ENCODE assay signal across 9 cellular contexts in genomic region chr2:68122680-68122964, GRCh38. TPM values are rescaled to one million over a fixed set of nuclear protein-coding genes. Genes with fewer than 3 reads are reported as not detected.
DNase-seq lines count a peak whose midpoint lies in the region; ATAC-seq, FAIRE-seq and TF ChIP-seq lines count a peak whose summit lies in the region.
"Had no signal": no experiment of that assay in that cellular context is flagged by ENCODE, and none has a peak within 500 bp of the region (broad histone marks: within the 10 kb centered on the region; RNA-seq: fewer than 3 reads in every experiment).

No MANE protein-coding gene starts in this region.

- H3K9me3 Mint-ChIP-seq in CD14-positive monocyte, result peaks cover 0 to 2% (median 0%) of the 10 kb centered on the region in 7 donors
- no peaks in the 10 kb centered on the region for H3K9me3 Mint-ChIP-seq in chondrocyte (ENCODE audit: low read depth)
- H3K9me3 Mint-ChIP-seq: CD8-positive, alpha-beta memory T cell had no signal

- H3K27me3 ChIP-seq in KMS-11 (ENCODE audit: insufficient read depth, low read depth) (no peaks in the 10 kb centered on the region), neuronal stem cell (ENCODE audit: control insufficient read depth in 3 of 3, insufficient read depth in 3 of 3, low read depth in 1 of 3, low read length in 3 of 3) (no peaks in the 10 kb centered on the region)

- H2BK12ac ChIP-seq in neuronal stem cell (ENCODE audit: low read length), result no peak overlapping the region

- H2BK15ac ChIP-seq in neuronal stem cell (ENCODE audit: low read length), result no peak overlapping the region

- no peak for FAIRE-seq in GM12891 (lab: Jason Lieb, UNC)

- H2BK120ac ChIP-seq in neuronal stem cell (ENCODE audit: low read depth, low read length), result no peak overlapping the region

- H3K4me3 Mint-ChIP-seq in CD14-positive monocyte (peak overlapping the region in 1 of 2 donors; percentile 51), chondrocyte (ENCODE audit: unreplicated experiment) (peak overlapping the region; percentile 57)
- H3K4me3 Mint-ChIP-seq: CD8-positive, alpha-beta memory T cell had no signal

- no peak overlapping the region for H4K8ac ChIP-seq in neuronal stem cell (ENCODE audit: low read depth, low read length)

- no peak for ATAC-seq in HG03139 (IDR thresholded peaks at IDR 0.05; ENCODE audit: unreplicated experiment)

- H3K23ac ChIP-seq in neuronal stem cell (ENCODE audit: low read depth, low read length, poor library complexity), result no peak overlapping the region

- no peak overlapping the region for H3K14ac ChIP-seq in neuronal stem cell (ENCODE audit: low read length)

- H3K4ac ChIP-seq in neuronal stem cell (ENCODE audit: low read length), result no peak overlapping the region

- WGBS in neuronal stem cell (ENCODE audit: extremely low coverage in 2 of 2, insufficient read length in 2 of 2, insufficient replicate concordance in 1 of 2), 2 donors, result no CpG with 5 or more reads among the region's 8 CpGs

- DNase-seq in CD14-positive monocyte (ENCODE audit: low spot score) (no peak), chondrocyte (ENCODE audit: low spot score) (no peak), neuronal stem cell (ENCODE audit: low spot score) (no peak), GM12891 (ENCODE audit: insufficient read length, low spot score) (no peak), glomerular visceral epithelial cell (ENCODE audit: extremely low spot score) (no peak), HEK293T (ENCODE audit: extremely low spot score) (no peak)

- no peak overlapping the region for H2BK5ac ChIP-seq in neuronal stem cell (ENCODE audit: low read length)

- no peak overlapping the region for H3K4me3 ChIP-seq in KMS-11 (IDR thresholded peaks at IDR 0.05; ENCODE audit: insufficient read depth, low read depth, low read length)
- H3K4me3 ChIP-seq in neuronal stem cell (ENCODE audit: low read length in 2 of 2), result no peak overlapping the region

- no peak overlapping the region for H3K27ac ChIP-seq in KMS-11
- H3K27ac ChIP-seq in neuronal stem cell (replicated peaks; ENCODE audit: low read length), result no peak overlapping the region

- POLR2A ChIA-PET in HEK293T (lab: Yijun Ruan, JAX), result no interaction called here

- H3K79me1 ChIP-seq in neuronal stem cell (ENCODE audit: low read depth, low read length), result no peaks in the 10 kb centered on the region

- CTCF ChIA-PET in HEK293T (lab: Yijun Ruan, JAX), result interaction anchor here (0.6 to 2.2 kb wide), 10 partner anchors 11 to 322 kb away, joined by 3 to 10 read pairs (median 4); partner anchors contain the start of gene PNO1

- H4K20me1 ChIP-seq in KMS-11 (ENCODE audit: insufficient read depth), result no peaks in the 10 kb centered on the region

- H3K18ac ChIP-seq in neuronal stem cell (ENCODE audit: low read length), result no peak overlapping the region

- H3K4me1 Mint-ChIP-seq in CD14-positive monocyte, result peaks cover 38% of the 10 kb centered on the region
- H3K4me1 Mint-ChIP-seq in chondrocyte (ENCODE audit: low read depth), result peaks cover 4% of the 10 kb centered on the region

- no peak overlapping the region for H2AK5ac ChIP-seq in neuronal stem cell (ENCODE audit: low read depth, low read length)

- H3K4me1 ChIP-seq in KMS-11 (ENCODE audit: low read depth, poor library complexity, severe bottlenecking), result peaks cover 24% of the 10 kb centered on the region
- H3K4me1 ChIP-seq in neuronal stem cell (ENCODE audit: control insufficient read depth in 2 of 2, insufficient read depth in 1 of 2, low read depth in 1 of 2, low read length in 2 of 2), result peaks cover 1 to 2% of the 10 kb centered on the region in 2 donors

- H3K27ac Mint-ChIP-seq in CD14-positive monocyte, result peak overlapping the region in 1 of 7 donors; percentile 68
- H3K27ac Mint-ChIP-seq in chondrocyte (ENCODE audit: unreplicated experiment), result no peak overlapping the region

- no peak overlapping the region for H4K91ac ChIP-seq in neuronal stem cell (ENCODE audit: low read depth, low read length, poor library complexity)

- H2AFZ ChIP-seq in KMS-11 (ENCODE audit: low read depth) (peak overlapping the region; percentile 18; the same call in 1 of the 2 replicates), neuronal stem cell (ENCODE audit: low read length) (peak overlapping the region; percentile 85)

- H3K9ac ChIP-seq in KMS-11 (no peak overlapping the region), neuronal stem cell (ENCODE audit: low read depth, low read length, poor library complexity) (no peak overlapping the region)

- H3K9me3 ChIP-seq in neuronal stem cell (replicated peaks in 1 of 2; ENCODE audit: control insufficient read depth in 2 of 2, insufficient read depth in 1 of 2, low read depth in 1 of 2, low read length in 2 of 2), result no peaks in the 10 kb centered on the region

- TF ChIP-seq CTCF in CD14-positive monocyte (IDR thresholded peaks at IDR 0.05) (peak; percentile 68), KMS-11 (conservative IDR thresholded peaks at IDR 0.05; ENCODE audit: low read depth, low read length) (peak; percentile 39), chondrocyte (IDR thresholded peaks at IDR 0.05) (no peak)

- H3K36me3 ChIP-seq in KMS-11 (ENCODE audit: insufficient read depth) (no peaks in the 10 kb centered on the region), neuronal stem cell (replicated peaks in 1 of 2; ENCODE audit: control insufficient read depth in 2 of 2, insufficient read depth in 2 of 2, low read length in 2 of 2) (no peaks in the 10 kb centered on the region)

- intact Hi-C loops in CD14-positive monocyte (cut with micrococcal nuclease), result loop anchor here (5.0 to 10.0 kb wide), 5 partner anchors 62 to 320 kb away; no protein-coding TSS in a partner anchor

- no peaks in the 10 kb centered on the region for H3K36me3 Mint-ChIP-seq in CD14-positive monocyte
- no peaks in the 10 kb centered on the region for H3K36me3 Mint-ChIP-seq in chondrocyte (ENCODE audit: low read depth)

- peaks cover 0 to 6% (median 0%) of the 10 kb centered on the region in 3 donors for H3K27me3 Mint-ChIP-seq in CD14-positive monocyte (ENCODE audit: low read depth in 3 of 3)
- H3K27me3 Mint-ChIP-seq in chondrocyte (ENCODE audit: low read depth), result peaks cover 6% of the 10 kb centered on the region

- TF ChIP-seq POLR2A in GM12891 (IDR thresholded peaks at IDR 0.05; ENCODE audit: low read depth, low read length), result no peak

- H3K4me2 ChIP-seq in KMS-11, result peak overlapping the region; percentile 38; the same call in 1 of the 2 replicates
- H3K4me2 ChIP-seq in neuronal stem cell (ENCODE audit: insufficient read depth, low read length, poor library complexity, severe bottlenecking), result no peak overlapping the region

- no peaks in the 10 kb centered on the region for H3K79me2 ChIP-seq in KMS-11 (ENCODE audit: insufficient read depth, low read depth)

TF ChIP-seq in GM12891, 5 proteins besides CTCF, POLR2A, EP300 and RAD21:
- TF ChIP-seq PAX5 (IDR thresholded peaks at IDR 0.05; ENCODE audit: insufficient read depth, low read length, severe bottlenecking), result no peak
- no peak for TF ChIP-seq SPI1 (IDR thresholded peaks at IDR 0.05; ENCODE audit: low read depth, low read length)
- no peak for TF ChIP-seq POLR2AphosphoS5 (IDR thresholded peaks at IDR 0.05; ENCODE audit: low read depth, low read length)
- TF ChIP-seq TAF1 (IDR thresholded peaks at IDR 0.05; ENCODE audit: low read depth, low read length), result no peak
- no peak for TF ChIP-seq POU2F2 (IDR thresholded peaks at IDR 0.05; ENCODE audit: low read depth, low read length)

TF ChIP-seq in HEK293T, 16 proteins besides CTCF, POLR2A, EP300 and RAD21:
- TF ChIP-seq SUZ12 (IDR thresholded peaks at IDR 0.05) (no peak), FOXA1 (IDR thresholded peaks at IDR 0.05) (no peak), SP1 (IDR thresholded peaks at IDR 0.05) (no peak), FOXK2 (IDR thresholded peaks at IDR 0.05) (no peak), FOXM1 (IDR thresholded peaks at IDR 0.05; ENCODE audit: borderline replicate concordance) (no peak), ZNF384 (IDR thresholded peaks at IDR 0.05) (no peak), NFRKB (IDR thresholded peaks at IDR 0.05) (no peak), PKNOX1 (IDR thresholded peaks at IDR 0.05) (no peak), BHLHE40 (IDR thresholded peaks at IDR 0.05; ENCODE audit: borderline replicate concordance) (no peak), CTBP1 (IDR thresholded peaks at IDR 0.05; ENCODE audit: borderline replicate concordance) (no peak)

RNA-seq across cellular contexts. Expression of gene PNO1, which starts 35.1 kb away (rescaled TPM):
- 10 to 100 TPM; 10.8 to 14.0 TPM for polyA plus RNA-seq in CD14-positive monocyte
- total RNA-seq in chondrocyte, result 11.5 to 20.7 TPM (median 12.0 TPM) in 3 replicates
- polyA plus RNA-seq in neuronal stem cell (2013, experiment 1 of 2), result 11.4 TPM
- 11.2 TPM for polyA plus RNA-seq in neuronal stem cell (2013, experiment 2 of 2)
- 16.7 TPM for polyA plus RNA-seq in GM12891 (2012; ENCODE audit: low read depth, missing spikeins)

RNA-seq across cellular contexts. Expression of gene C1D, which starts 59.8 kb away (rescaled TPM):
- 10 to 100 TPM; 49.7 to 58.4 TPM for polyA plus RNA-seq in CD14-positive monocyte
- total RNA-seq in chondrocyte, result 11.9 to 16.2 TPM (median 13.7 TPM) in 3 replicates
- 27.8 TPM for polyA plus RNA-seq in neuronal stem cell (2013, experiment 1 of 2)
- 29.2 TPM for polyA plus RNA-seq in neuronal stem cell (2013, experiment 2 of 2)
- polyA plus RNA-seq in GM12891 (2012; ENCODE audit: low read depth, missing spikeins), result 33.5 TPM
